In the genomic region with DNA sequence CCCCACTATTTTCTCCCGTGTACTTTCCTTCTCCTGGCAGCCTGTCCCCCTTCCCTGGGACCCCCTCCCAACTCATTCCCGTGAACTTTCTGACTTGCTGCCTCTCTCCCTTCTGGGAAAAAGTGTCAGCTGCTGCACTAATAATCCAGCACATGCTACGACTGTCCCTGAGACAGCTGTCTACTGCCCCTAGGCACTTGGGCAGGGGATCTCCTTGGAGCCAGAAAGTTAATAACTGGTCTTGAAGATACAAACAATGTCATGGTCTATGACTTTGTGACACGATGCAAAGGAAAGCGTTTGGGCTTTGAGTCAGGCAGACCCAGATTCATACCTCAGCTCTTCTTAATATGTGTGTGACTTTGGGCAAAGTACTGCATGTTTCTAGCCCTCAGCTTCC, we compare ENCODE assay signal across 1 cellular context.
TF ChIP-seq lines count a peak whose summit lies in the region.

No MANE protein-coding gene starts in this region.

TF ChIP-seq in GM23338, 12 proteins besides CTCF, POLR2A, EP300 and RAD21:
- TF ChIP-seq, protein P1, sequence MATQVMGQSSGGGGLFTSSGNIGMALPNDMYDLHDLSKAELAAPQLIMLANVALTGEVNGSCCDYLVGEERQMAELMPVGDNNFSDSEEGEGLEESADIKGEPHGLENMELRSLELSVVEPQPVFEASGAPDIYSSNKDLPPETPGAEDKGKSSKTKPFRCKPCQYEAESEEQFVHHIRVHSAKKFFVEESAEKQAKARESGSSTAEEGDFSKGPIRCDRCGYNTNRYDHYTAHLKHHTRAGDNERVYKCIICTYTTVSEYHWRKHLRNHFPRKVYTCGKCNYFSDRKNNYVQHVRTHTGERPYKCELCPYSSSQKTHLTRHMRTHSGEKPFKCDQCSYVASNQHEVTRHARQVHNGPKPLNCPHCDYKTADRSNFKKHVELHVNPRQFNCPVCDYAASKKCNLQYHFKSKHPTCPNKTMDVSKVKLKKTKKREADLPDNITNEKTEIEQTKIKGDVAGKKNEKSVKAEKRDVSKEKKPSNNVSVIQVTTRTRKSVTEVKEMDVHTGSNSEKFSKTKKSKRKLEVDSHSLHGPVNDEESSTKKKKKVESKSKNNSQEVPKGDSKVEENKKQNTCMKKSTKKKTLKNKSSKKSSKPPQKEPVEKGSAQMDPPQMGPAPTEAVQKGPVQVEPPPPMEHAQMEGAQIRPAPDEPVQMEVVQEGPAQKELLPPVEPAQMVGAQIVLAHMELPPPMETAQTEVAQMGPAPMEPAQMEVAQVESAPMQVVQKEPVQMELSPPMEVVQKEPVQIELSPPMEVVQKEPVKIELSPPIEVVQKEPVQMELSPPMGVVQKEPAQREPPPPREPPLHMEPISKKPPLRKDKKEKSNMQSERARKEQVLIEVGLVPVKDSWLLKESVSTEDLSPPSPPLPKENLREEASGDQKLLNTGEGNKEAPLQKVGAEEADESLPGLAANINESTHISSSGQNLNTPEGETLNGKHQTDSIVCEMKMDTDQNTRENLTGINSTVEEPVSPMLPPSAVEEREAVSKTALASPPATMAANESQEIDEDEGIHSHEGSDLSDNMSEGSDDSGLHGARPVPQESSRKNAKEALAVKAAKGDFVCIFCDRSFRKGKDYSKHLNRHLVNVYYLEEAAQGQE (IDR thresholded peaks at IDR 0.05; ENCODE audit: unreplicated experiment), result no peak
- no peak for TF ChIP-seq EZH2phosphoT487 (IDR thresholded peaks at IDR 0.05; ENCODE audit: unreplicated experiment)
- TF ChIP-seq, protein P2, sequence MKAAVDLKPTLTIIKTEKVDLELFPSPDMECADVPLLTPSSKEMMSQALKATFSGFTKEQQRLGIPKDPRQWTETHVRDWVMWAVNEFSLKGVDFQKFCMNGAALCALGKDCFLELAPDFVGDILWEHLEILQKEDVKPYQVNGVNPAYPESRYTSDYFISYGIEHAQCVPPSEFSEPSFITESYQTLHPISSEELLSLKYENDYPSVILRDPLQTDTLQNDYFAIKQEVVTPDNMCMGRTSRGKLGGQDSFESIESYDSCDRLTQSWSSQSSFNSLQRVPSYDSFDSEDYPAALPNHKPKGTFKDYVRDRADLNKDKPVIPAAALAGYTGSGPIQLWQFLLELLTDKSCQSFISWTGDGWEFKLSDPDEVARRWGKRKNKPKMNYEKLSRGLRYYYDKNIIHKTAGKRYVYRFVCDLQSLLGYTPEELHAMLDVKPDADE (IDR thresholded peaks at IDR 0.05), result no peak
- no peak for TF ChIP-seq STAT1 (IDR thresholded peaks at IDR 0.05; ENCODE audit: unreplicated experiment)
- no peak for TF ChIP-seq ZNF331 (CRISPR knock-in tag; IDR thresholded peaks at IDR 0.05; ENCODE audit: low read depth)
- TF ChIP-seq, protein P3, sequence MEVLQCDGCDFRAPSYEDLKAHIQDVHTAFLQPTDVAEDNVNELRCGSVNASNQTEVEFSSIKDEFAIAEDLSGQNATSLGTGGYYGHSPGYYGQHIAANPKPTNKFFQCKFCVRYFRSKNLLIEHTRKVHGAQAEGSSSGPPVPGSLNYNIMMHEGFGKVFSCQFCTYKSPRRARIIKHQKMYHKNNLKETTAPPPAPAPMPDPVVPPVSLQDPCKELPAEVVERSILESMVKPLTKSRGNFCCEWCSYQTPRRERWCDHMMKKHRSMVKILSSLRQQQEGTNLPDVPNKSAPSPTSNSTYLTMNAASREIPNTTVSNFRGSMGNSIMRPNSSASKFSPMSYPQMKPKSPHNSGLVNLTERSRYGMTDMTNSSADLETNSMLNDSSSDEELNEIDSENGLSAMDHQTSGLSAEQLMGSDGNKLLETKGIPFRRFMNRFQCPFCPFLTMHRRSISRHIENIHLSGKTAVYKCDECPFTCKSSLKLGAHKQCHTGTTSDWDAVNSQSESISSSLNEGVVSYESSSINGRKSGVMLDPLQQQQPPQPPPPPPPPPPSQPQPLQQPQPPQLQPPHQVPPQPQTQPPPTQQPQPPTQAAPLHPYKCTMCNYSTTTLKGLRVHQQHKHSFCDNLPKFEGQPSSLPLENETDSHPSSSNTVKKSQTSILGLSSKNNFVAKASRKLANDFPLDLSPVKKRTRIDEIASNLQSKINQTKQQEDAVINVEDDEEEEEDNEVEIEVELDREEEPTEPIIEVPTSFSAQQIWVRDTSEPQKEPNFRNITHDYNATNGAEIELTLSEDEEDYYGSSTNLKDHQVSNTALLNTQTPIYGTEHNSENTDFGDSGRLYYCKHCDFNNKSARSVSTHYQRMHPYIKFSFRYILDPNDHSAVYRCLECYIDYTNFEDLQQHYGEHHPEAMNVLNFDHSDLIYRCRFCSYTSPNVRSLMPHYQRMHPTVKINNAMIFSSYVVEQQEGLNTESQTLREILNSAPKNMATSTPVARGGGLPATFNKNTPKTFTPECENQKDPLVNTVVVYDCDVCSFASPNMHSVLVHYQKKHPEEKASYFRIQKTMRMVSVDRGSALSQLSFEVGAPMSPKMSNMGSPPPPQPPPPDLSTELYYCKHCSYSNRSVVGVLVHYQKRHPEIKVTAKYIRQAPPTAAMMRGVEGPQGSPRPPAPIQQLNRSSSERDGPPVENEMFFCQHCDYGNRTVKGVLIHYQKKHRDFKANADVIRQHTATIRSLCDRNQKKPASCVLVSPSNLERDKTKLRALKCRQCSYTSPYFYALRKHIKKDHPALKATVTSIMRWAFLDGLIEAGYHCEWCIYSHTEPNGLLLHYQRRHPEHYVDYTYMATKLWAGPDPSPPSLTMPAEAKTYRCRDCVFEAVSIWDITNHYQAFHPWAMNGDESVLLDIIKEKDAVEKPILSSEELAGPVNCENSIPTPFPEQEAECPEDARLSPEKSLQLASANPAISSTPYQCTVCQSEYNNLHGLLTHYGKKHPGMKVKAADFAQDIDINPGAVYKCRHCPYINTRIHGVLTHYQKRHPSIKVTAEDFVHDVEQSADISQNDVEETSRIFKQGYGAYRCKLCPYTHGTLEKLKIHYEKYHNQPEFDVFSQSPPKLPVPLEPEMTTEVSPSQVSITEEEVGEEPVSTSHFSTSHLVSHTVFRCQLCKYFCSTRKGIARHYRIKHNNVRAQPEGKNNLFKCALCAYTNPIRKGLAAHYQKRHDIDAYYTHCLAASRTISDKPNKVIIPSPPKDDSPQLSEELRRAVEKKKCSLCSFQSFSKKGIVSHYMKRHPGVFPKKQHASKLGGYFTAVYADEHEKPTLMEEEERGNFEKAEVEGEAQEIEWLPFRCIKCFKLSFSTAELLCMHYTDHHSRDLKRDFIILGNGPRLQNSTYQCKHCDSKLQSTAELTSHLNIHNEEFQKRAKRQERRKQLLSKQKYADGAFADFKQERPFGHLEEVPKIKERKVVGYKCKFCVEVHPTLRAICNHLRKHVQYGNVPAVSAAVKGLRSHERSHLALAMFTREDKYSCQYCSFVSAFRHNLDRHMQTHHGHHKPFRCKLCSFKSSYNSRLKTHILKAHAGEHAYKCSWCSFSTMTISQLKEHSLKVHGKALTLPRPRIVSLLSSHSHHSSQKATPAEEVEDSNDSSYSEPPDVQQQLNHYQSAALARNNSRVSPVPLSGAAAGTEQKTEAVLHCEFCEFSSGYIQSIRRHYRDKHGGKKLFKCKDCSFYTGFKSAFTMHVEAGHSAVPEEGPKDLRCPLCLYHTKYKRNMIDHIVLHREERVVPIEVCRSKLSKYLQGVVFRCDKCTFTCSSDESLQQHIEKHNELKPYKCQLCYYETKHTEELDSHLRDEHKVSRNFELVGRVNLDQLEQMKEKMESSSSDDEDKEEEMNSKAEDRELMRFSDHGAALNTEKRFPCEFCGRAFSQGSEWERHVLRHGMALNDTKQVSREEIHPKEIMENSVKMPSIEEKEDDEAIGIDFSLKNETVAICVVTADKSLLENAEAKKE (CRISPR knock-in tag; IDR thresholded peaks at IDR 0.05), result no peak
- TF ChIP-seq CREB1 (CRISPR knock-in tag; IDR thresholded peaks at IDR 0.05; ENCODE audit: low read depth), result no peak
- TF ChIP-seq ZNF114 (CRISPR knock-in tag; IDR thresholded peaks at IDR 0.05), result no peak
- TF ChIP-seq POLR2AphosphoS5 (IDR thresholded peaks at IDR 0.05; ENCODE audit: low read depth), result no peak
